In the genomic region with DNA sequence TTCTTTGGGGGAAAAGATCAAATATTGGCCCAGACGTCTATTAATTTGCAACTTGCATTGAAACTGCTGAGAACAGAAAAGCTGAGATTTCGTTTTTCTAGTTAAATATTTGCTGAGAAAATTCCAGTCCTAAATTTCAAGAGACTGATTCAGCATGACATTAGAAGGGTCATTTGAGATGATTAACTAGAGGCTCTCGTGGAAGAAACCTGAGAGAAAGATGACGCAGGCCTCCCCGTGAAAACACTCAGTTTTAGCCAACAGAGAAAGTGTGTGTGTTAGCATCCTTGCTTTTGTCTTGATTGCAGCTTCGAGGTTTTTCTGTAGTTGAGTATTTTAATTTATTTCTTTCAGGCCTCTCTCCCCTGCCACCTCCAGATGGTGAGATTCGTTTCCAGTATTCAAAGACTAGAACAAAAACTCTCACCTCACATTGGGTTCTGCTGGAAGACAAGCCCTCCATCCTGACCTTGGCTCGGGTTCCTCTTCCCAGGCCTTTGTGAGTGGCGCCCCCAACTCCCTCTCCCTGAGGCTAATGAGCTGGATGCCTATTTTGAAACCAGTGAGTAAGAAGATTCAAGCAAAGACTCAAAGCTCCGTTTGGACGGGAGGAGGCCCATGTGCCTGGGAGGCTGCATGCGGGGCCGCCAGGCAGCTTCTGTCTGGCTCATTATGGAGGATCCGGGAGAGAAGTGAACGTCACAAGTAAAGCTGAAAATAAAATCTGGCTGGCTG, we compare ENCODE assay signal across 15 cellular contexts. TPM values are rescaled to one million over a fixed set of nuclear protein-coding genes. Genes with fewer than 3 reads are reported as not detected.
DNase-seq lines count a peak whose midpoint lies in the region; ATAC-seq, FAIRE-seq and TF ChIP-seq lines count a peak whose summit lies in the region.
"Had no signal": no experiment of that assay in that cellular context is flagged by ENCODE, and none has a peak within 500 bp of the region (broad histone marks: within the 10 kb centered on the region; RNA-seq: fewer than 3 reads in every experiment).

No MANE protein-coding gene starts in this region.

- no peak for TF ChIP-seq CTCF in kidney (IDR thresholded peaks at IDR 0.05; ENCODE audit: borderline replicate concordance, extremely low read depth, insufficient read depth)

- ATAC-seq in GM18498 (IDR thresholded peaks at IDR 0.05; ENCODE audit: unreplicated experiment): no peak
- ATAC-seq in GM18870 (IDR thresholded peaks at IDR 0.05; ENCODE audit: unreplicated experiment): no peak
- ATAC-seq: activated CD8-positive, alpha-beta T cell treated with anti-CD3 and anti-CD28 coated beads for 36 hours had no signal

- H3K9ac ChIP-seq in kidney (ENCODE audit: low read length in 2 of 2): no peak overlapping the region
- H3K9ac ChIP-seq: GM23248 had no signal

- H3K9me3 ChIP-seq in kidney (ENCODE audit: control insufficient read depth in 1 of 2, low read length in 2 of 2): peaks cover 3 to 7% of the 10 kb centered on the region in 2 donors

- H3K36me3 ChIP-seq in kidney (ENCODE audit: control insufficient read depth in 1 of 2, insufficient read depth in 2 of 2, low read length in 2 of 2): no peaks in the 10 kb centered on the region

- DNase-seq in EL (peak; percentile 40), astrocyte of the hippocampus (ENCODE audit: low read depth, low spot score) (peak; percentile 68), kidney (no peak), retina (peak; percentile 68), occipital lobe (lab: John Stamatoyannopoulos, UW) (no peak), NCI-H1694 (lab: John Stamatoyannopoulos, UW) (no peak)
- DNase-seq: activated CD8-positive, alpha-beta T cell treated with anti-CD3 and anti-CD28 coated beads for 36 hours; activated gamma-delta T cell treated with Interleukin-2 at 50 U/mL for 16 hours; caudate nucleus; CD4-positive, alpha-beta memory T cell; GF-D8; GM23248 had no signal

- FAIRE-seq in kidney (lab: Jason Lieb, UNC): peak; percentile 67
- FAIRE-seq: GM18507 had no signal

- H3K27ac ChIP-seq in kidney (ENCODE audit: low read depth in 2 of 2, low read length in 2 of 2): peak overlapping the region; percentile 83 to 87
- H3K27ac ChIP-seq: GM23248 had no signal

- H3K4me1 ChIP-seq in kidney (ENCODE audit: control insufficient read depth in 1 of 2, insufficient read depth in 1 of 2, low read depth in 1 of 2, low read length in 2 of 2): peaks cover 15 to 22% of the 10 kb centered on the region in 2 donors

- peak overlapping the region in 1 of 2 donors; percentile 18 for H3K4me3 ChIP-seq in kidney (ENCODE audit: low read length in 2 of 2)
- H3K4me3 ChIP-seq: GM23248 had no signal

- intact Hi-C loops in kidney (cut with DNase I): no loop called here

RNA-seq across cellular contexts. Expression of a gene that starts 52.4 kb away (rescaled TPM):
- total RNA-seq in kidney (49.9 TPM), occipital lobe (4.1 TPM)
- polyA plus RNA-seq in kidney (ENCODE audit: insufficient read depth, low read depth, low replicate concordance): 15.7 TPM

Comparison
In these comparisons a context has a peak if more than half of its experiments do, and no peak if none do; other contexts are left out.
1. DNase-seq: peak in EL (single experiment), astrocyte of the hippocampus (single experiment) and retina (single experiment); none in kidney (single experiment), occipital lobe (single experiment) and NCI-H1694 (single experiment).
2. RNA of a gene that starts 52.4 kb away (total RNA-seq): 49.9 TPM in kidney (single experiment); 4.1 TPM in occipital lobe (single experiment); every median in the first group is over 10 times any median in the second.